In the genomic region with DNA sequence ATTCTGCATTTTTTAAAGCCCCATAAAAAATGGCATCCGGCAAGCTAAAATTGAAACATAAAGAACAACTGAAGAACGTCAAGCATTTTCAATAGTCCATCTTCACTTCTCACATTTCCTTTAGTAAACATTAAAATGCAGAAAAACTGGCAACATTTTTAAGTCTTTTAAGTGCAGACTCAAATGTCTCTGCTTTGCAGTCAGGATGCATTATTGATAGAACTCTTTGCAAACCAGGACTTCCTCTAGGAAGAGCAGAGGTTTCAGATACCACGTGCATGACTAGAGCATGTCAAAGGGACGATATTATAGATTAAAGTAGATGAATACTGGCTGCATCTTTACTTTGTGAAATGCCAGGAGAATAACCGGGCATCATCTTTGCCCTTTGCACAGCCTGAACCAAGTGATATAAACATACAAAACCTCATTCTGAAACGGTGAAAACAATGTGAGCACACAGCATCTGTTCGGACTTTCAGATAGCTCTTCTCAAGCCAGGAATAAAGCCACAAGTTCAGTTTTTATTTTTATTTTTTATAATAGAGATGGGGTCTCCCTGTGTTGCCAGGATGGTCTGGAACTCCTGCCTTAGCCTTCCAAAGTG, we compare ENCODE assay signal across 19 cellular contexts.
"Had no signal": no experiment of that assay in that cellular context is flagged by ENCODE, and none has a peak within 500 bp of the region (broad histone marks: within the 10 kb centered on the region; RNA-seq: fewer than 3 reads in every experiment).

No MANE protein-coding gene starts in this region.

- H3K36me3 ChIP-seq: neural progenitor cell, ovary, uterus had no signal

- H3K9me3 ChIP-seq: body of pancreas, lower lobe of right lung, ovary, stomach, tibial artery, uterus had no signal

- DNase-seq: activated CD4-positive, alpha-beta memory T cell treated with anti-CD3 and anti-CD28 coated beads, Interleukin-2, amount 10 ng/mL, durations not matched to agents 7 days and 5 days; activated CD4-positive, alpha-beta T cell treated with anti-CD3 and anti-CD28 coated beads for 4 hours; activated effector memory CD4-positive, alpha-beta T cell treated with Interleukin-2 at 50 U/mL for 16 hours; activated naive CD4-positive, alpha-beta T cell treated with anti-CD3 and anti-CD28 coated beads, Interleukin-2, amount 50 U/mL, for 16 hours; activated T-cell treated with anti-CD3 and anti-CD28 coated beads, Interleukin-2, amount 50 U/mL, for 4 hours; body of pancreas; cortex of kidney; effector CD8-positive, alpha-beta T cell; foreskin keratinocyte; glutamatergic neuron; kidney glomerular epithelial cell; lower lobe of right lung; naive B cell; ovary; stimulated activated CD4-positive, alpha-beta T cell treated with anti-CD3 and anti-CD28 coated beads, Interleukin-1b, Interleukin-23, amount 100 ng/mL, for 48 hours; stomach; tibial artery; uterus had no signal

- H3K27me3 ChIP-seq: body of pancreas, foreskin keratinocyte, neural progenitor cell, ovary, stomach, tibial artery, uterus had no signal

- ATAC-seq: activated T-cell treated with anti-CD3 and anti-CD28 coated beads, Interleukin-2, amount 50 U/mL, for 4 hours; body of pancreas; foreskin keratinocyte; lower lobe of right lung had no signal

- H3K9ac ChIP-seq: neural progenitor cell had no signal

- H3K4me1 ChIP-seq: lower lobe of right lung, neural progenitor cell, uterus had no signal

- H3K4me2 ChIP-seq: neural progenitor cell had no signal

- H3K4me3 ChIP-seq: body of pancreas, lower lobe of right lung, neural progenitor cell, ovary, stomach, tibial artery, uterus had no signal

- H2AFZ ChIP-seq: neural progenitor cell had no signal

- H3K27ac ChIP-seq: body of pancreas, foreskin keratinocyte, lower lobe of right lung, neural progenitor cell, ovary, stomach, tibial artery, uterus had no signal
